ENCODE assay signal across 23 cellular contexts in genomic region chr7:4607321-4607729, GRCh38.
DNase-seq lines count a peak whose midpoint lies in the region; TF ChIP-seq lines count a peak whose summit lies in the region.
"Had no signal": no experiment of that assay in that cellular context is flagged by ENCODE, and none has a peak within 500 bp of the region (broad histone marks: within the 10 kb centered on the region; RNA-seq: fewer than 3 reads in every experiment).

No MANE protein-coding gene starts in this region.

- H3K4me3 ChIP-seq in coronary artery: no peak overlapping the region
- H3K4me3 ChIP-seq: GM12878, heart right ventricle, lower lobe of right lung, tibial artery had no signal

- DNase-seq in activated effector memory CD4-positive, alpha-beta T cell treated with anti-CD3 and anti-CD28 coated beads, Interleukin-2, amount 50 U/mL, for 16 hours: peak; percentile 38
- no peak for DNase-seq in activated effector memory CD4-positive, alpha-beta T cell treated with Interleukin-2 at 50 U/mL for 16 hours
- DNase-seq in RPMI8226: peak; percentile 7
- peak; percentile 19 for DNase-seq in left kidney (ENCODE audit: low read depth, low spot score)
- peak; percentile 23 for DNase-seq in superior temporal gyrus (ENCODE audit: extremely low spot score)
- no peak for DNase-seq in NCI-H345 treated with DMSO at 0.1 percent for 48 hours (lab: John Stamatoyannopoulos, UW; ENCODE audit: unreplicated experiment)
- no peak for DNase-seq in NOMO-1 treated with dmso at 0.1 percent for 144 hours (lab: John Stamatoyannopoulos, UW; ENCODE audit: unreplicated experiment)
- no peak for DNase-seq in coronary artery (ENCODE audit: low spot score)
- DNase-seq: activated CD4-positive, alpha-beta memory T cell treated with anti-CD3 and anti-CD28 coated beads for 36 hours; activated CD4-positive, CD25-positive, alpha-beta regulatory T cell; activated gamma-delta T cell; CD4-positive, CD25-positive, alpha-beta regulatory T cell; dermis blood vessel endothelial cell; heart right ventricle; lower lobe of right lung; NCI-H1694 treated with DMSO at 0.1 percent for 48 hours; NCI-H446 treated with DMSO at 0.1 percent for 48 hours; stimulated activated CD4-positive, alpha-beta T cell treated with anti-CD3 and anti-CD28 coated beads, Interleukin-12 subunit alpha, Interleukin-12 subunit beta, amount 100 ng/mL, for 4 hours; stimulated activated CD4-positive, alpha-beta T cell treated with anti-CD3 and anti-CD28 coated beads, Interleukin-4, amount 100 ng/mL, for 4 hours; stimulated activated naive CD8-positive, alpha-beta T cell treated with anti-CD3 and anti-CD28 coated beads, Interleukin-15, Interleukin-2, amounts not matched to agents 100 U/mL and 50 U/mL, for 24 hours; T1000 had no signal

- no peak for TF ChIP-seq CTCF in coronary artery (IDR thresholded peaks at IDR 0.05)

- no peak overlapping the region for H3K27ac ChIP-seq in coronary artery
- H3K27ac ChIP-seq: heart right ventricle, lower lobe of right lung, tibial artery had no signal

Comparison
In these comparisons a context has a peak if more than half of its experiments do, and no peak if none do; other contexts are left out.
1. DNase-seq: peak in activated effector memory CD4-positive, alpha-beta T cell treated with anti-CD3 and anti-CD28 coated beads, Interleukin-2, amount 50 U/mL, for 16 hours (single experiment), RPMI8226 (single experiment), left kidney (single experiment) and superior temporal gyrus (single experiment); none in activated effector memory CD4-positive, alpha-beta T cell treated with Interleukin-2 at 50 U/mL for 16 hours (single experiment), NCI-H345 treated with DMSO at 0.1 percent for 48 hours (single experiment), NOMO-1 treated with dmso at 0.1 percent for 144 hours (single experiment) and coronary artery (single experiment).